Comparison of ENCODE assay signal across 2 cellular contexts in genomic region chr14:104091927-104092771, GRCh38.
TF ChIP-seq lines count a peak whose summit lies in the region.

No MANE protein-coding gene starts in this region.

TF ChIP-seq in K562, 482 proteins besides CTCF, POLR2A, EP300 and RAD21 (continued from another document):
- TF ChIP-seq KDM5B (IDR thresholded peaks at IDR 0.05; ENCODE audit: insufficient replicate concordance, low read depth, low read length) (no peak), ZBTB34 (CRISPR knock-in tag; IDR thresholded peaks at IDR 0.05) (no peak)

TF ChIP-seq in HEK293T, 16 proteins besides CTCF, POLR2A, EP300 and RAD21 (continued from another document):
- no peak for TF ChIP-seq FOXK2 (IDR thresholded peaks at IDR 0.05)
- TF ChIP-seq ZNF384 (IDR thresholded peaks at IDR 0.05): no peak
- no peak for TF ChIP-seq PKNOX1 (IDR thresholded peaks at IDR 0.05)
- no peak for TF ChIP-seq L3MBTL2 (conservative IDR thresholded peaks at IDR 0.05)
- no peak for TF ChIP-seq LEF1 (IDR thresholded peaks at IDR 0.05; ENCODE audit: borderline replicate concordance)
- TF ChIP-seq CTBP1 (IDR thresholded peaks at IDR 0.05; ENCODE audit: borderline replicate concordance): no peak
- no peak for TF ChIP-seq ELF4 (IDR thresholded peaks at IDR 0.05)
- no peak for TF ChIP-seq TARDBP (IDR thresholded peaks at IDR 0.05)
- TF ChIP-seq BHLHE40 (IDR thresholded peaks at IDR 0.05; ENCODE audit: borderline replicate concordance): no peak
- no peak for TF ChIP-seq SP1 (IDR thresholded peaks at IDR 0.05)
- no peak for TF ChIP-seq HDGF (IDR thresholded peaks at IDR 0.05; ENCODE audit: borderline replicate concordance)
